ENCODE assay signal across 17 cellular contexts in genomic region chr1:206698011-206698410, GRCh38. TPM values are rescaled to one million over a fixed set of nuclear protein-coding genes. Genes with fewer than 3 reads are reported as not detected.
DNase-seq lines count a peak whose midpoint lies in the region; ATAC-seq and TF ChIP-seq lines count a peak whose summit lies in the region.
"Had no signal": no experiment of that assay in that cellular context is flagged by ENCODE, and none has a peak within 500 bp of the region (broad histone marks: within the 10 kb centered on the region; RNA-seq: fewer than 3 reads in every experiment).

No MANE protein-coding gene starts in this region.

- POLR2A ChIA-PET in CD4-positive, alpha-beta T cell (lab: Charles Lee) = no interaction called here
- POLR2A ChIA-PET in T-cell (lab: Charles Lee) = interaction anchor here in 1 of 2 donors (0.6 kb wide), 3 partner anchors 8 to 658 kb away, joined by 4 to 7 read pairs (median 5); no protein-coding TSS in a partner anchor

- CTCF ChIA-PET in CD4-positive, alpha-beta T cell (lab: Charles Lee) = no interaction called here
- CTCF ChIA-PET in T-cell (lab: Charles Lee) = interaction anchor here in 1 of 2 donors (0.6 to 1.1 kb wide), 3 partner anchors 13 to 1675 kb away, joined by 3 to 4 read pairs (median 3); no protein-coding TSS in a partner anchor

- H4K5ac ChIP-seq in H9 (ENCODE audit: insufficient read length, low read depth, low read length) = no peak overlapping the region

- no peak overlapping the region for H2BK15ac ChIP-seq in H9 (ENCODE audit: low read depth, low read length)

- H3K23ac ChIP-seq in H9 (ENCODE audit: insufficient read length, low read depth, low read length) = no peak overlapping the region

- intact Hi-C loops in CD4-positive, alpha-beta T cell (cut with DNase I, micrococcal nuclease) = no loop called here
- intact Hi-C loops in body of pancreas (cut with DNase I) = no loop called here

- H3K36me3 ChIP-seq in neural progenitor cell (no peaks in the 10 kb centered on the region), body of pancreas (replicated peaks in 1 of 2; ENCODE audit: insufficient read depth in 1 of 2, low read depth in 2 of 2) (no peaks in the 10 kb centered on the region)

- no peak for TF ChIP-seq POLR2A in body of pancreas (IDR thresholded peaks at IDR 0.05)

- no peaks in the 10 kb centered on the region for H3K27me3 ChIP-seq in CD4-positive, alpha-beta T cell (ENCODE audit: control insufficient read depth, insufficient read depth, low read length)
- H3K27me3 ChIP-seq in neural progenitor cell = no peaks in the 10 kb centered on the region
- no peaks in the 10 kb centered on the region for H3K27me3 ChIP-seq in H9 (ENCODE audit: insufficient read depth, low read length)
- no peaks in the 10 kb centered on the region for H3K27me3 ChIP-seq in body of pancreas

- no peak overlapping the region for H2AK5ac ChIP-seq in H9 (ENCODE audit: insufficient read length, low read length)

- no CpG with 5 or more reads among the region's 2 CpGs for WGBS in H9 (ENCODE audit: extremely low coverage, insufficient read length, low lambda C conversion rate)
- 64 to 77% methylated on average over 2 of the region's 2 CpGs for WGBS in body of pancreas, 2 donors

- H2BK12ac ChIP-seq in H9 (ENCODE audit: insufficient read length, low read depth, low read length) = no peak overlapping the region

- H3K36me3 Mint-ChIP-seq in CD4-positive, alpha-beta T cell (ENCODE audit: low read depth) = peaks cover 48% of the 10 kb centered on the region
- H3K36me3 Mint-ChIP-seq in T-cell = peaks cover 46% of the 10 kb centered on the region
- peaks cover 30% of the 10 kb centered on the region for H3K36me3 Mint-ChIP-seq in neural progenitor cell
- H3K36me3 Mint-ChIP-seq in H9 (ENCODE audit: insufficient read depth in 1 of 3, low read depth in 3 of 3) = peaks cover 5 to 14% (median 12%) of the 10 kb centered on the region in 3 experiments; a peak in 6 of 7 replicates
- H3K36me3 Mint-ChIP-seq in endothelial cell (ENCODE audit: low read depth, unreplicated experiment) = peaks cover 23% of the 10 kb centered on the region

- H3K4me1 ChIP-seq in neural progenitor cell = peaks cover 30% of the 10 kb centered on the region
- H3K4me1 ChIP-seq in H9 (ENCODE audit: insufficient read depth, low read length) = peaks cover 16% of the 10 kb centered on the region; the same call in 1 of the 2 replicates
- peaks cover 73% of the 10 kb centered on the region for H3K4me1 ChIP-seq in body of pancreas

- TF ChIP-seq CTCF in CD4-positive, alpha-beta T cell (IDR thresholded peaks at IDR 0.05) = no peak
- TF ChIP-seq CTCF in neural progenitor cell (IDR thresholded peaks at IDR 0.05) = no peak
- no peak for TF ChIP-seq CTCF in H9 (conservative IDR thresholded peaks at IDR 0.05)
- TF ChIP-seq CTCF in body of pancreas (IDR thresholded peaks at IDR 0.05) = no peak
- TF ChIP-seq CTCF in endothelial cell (IDR thresholded peaks at IDR 0.05; ENCODE audit: unreplicated experiment) = no peak

- no peak overlapping the region for H4K8ac ChIP-seq in H9 (replicated peaks; ENCODE audit: insufficient read length, low read depth, low read length)

- H3K4me1 Mint-ChIP-seq in CD4-positive, alpha-beta T cell (ENCODE audit: low read depth) = peaks cover 92% of the 10 kb centered on the region
- H3K4me1 Mint-ChIP-seq in T-cell (peaks cover 86 to 92% (median 88%) of the 10 kb centered on the region in 3 donors), neural progenitor cell (peaks cover 64% of the 10 kb centered on the region), H9 (peaks cover 61 to 62% of the 10 kb centered on the region in 2 experiments), endothelial cell (ENCODE audit: unreplicated experiment) (peaks cover 47% of the 10 kb centered on the region)

- H3K4ac ChIP-seq in H9 (ENCODE audit: low read depth, low read length) = no peak overlapping the region

- no peaks in the 10 kb centered on the region for H3K9me3 Mint-ChIP-seq in CD4-positive, alpha-beta T cell
- H3K9me3 Mint-ChIP-seq in T-cell = no peaks in the 10 kb centered on the region
- H3K9me3 Mint-ChIP-seq in neural progenitor cell = no peaks in the 10 kb centered on the region
- H3K9me3 Mint-ChIP-seq in H9 = no peaks in the 10 kb centered on the region
- no peaks in the 10 kb centered on the region for H3K9me3 Mint-ChIP-seq in endothelial cell (ENCODE audit: unreplicated experiment)
- H3K9me3 Mint-ChIP-seq: IgD-negative memory B cell had no signal

- H2BK5ac ChIP-seq in H9 (ENCODE audit: insufficient read length, low read length) = no peak overlapping the region

- H4K91ac ChIP-seq in H9 (ENCODE audit: insufficient read length, low read depth, low read length) = no peak overlapping the region

- H3T11ph ChIP-seq in H9 (ENCODE audit: low read length) = no peak overlapping the region

- H3K4me3 ChIP-seq in neural progenitor cell (no peak overlapping the region), body of pancreas (no peak overlapping the region)

- H3K79me2 ChIP-seq in neural progenitor cell (ENCODE audit: low read depth) (peaks cover 79% of the 10 kb centered on the region), H9 (ENCODE audit: insufficient read depth, low read length) (no peaks in the 10 kb centered on the region; the same call in none of the 2 replicates)

- ATAC-seq in CD4-positive, alpha-beta T cell (ENCODE audit: poor library complexity) = no peak
- ATAC-seq in T-cell (replicated peaks in 1 of 4) (no peak), body of pancreas (no peak)

- no peak overlapping the region for H3K18ac ChIP-seq in H9 (ENCODE audit: insufficient read length, low read depth, low read length)

- H4K20me1 ChIP-seq in neural progenitor cell (ENCODE audit: low read depth) (peaks cover 97% of the 10 kb centered on the region), H9 (ENCODE audit: control insufficient read depth, insufficient read depth, insufficient read length) (no peaks in the 10 kb centered on the region)

- H3K14ac ChIP-seq in H9 (ENCODE audit: insufficient read depth, low read length) = no peak overlapping the region

- H3K4me2 ChIP-seq in neural progenitor cell = no peak overlapping the region
- H3K4me2 ChIP-seq in H9 (ENCODE audit: insufficient read depth, insufficient read length, low read length) = no peak overlapping the region

- H2BK20ac ChIP-seq in H9 (ENCODE audit: low read depth, low read length, poor library complexity, severe bottlenecking) = no peak overlapping the region

- peaks cover 10% of the 10 kb centered on the region for H3F3A ChIP-seq in neural progenitor cell (ENCODE audit: low read depth)

- H3K27me3 Mint-ChIP-seq in CD4-positive, alpha-beta T cell = no peaks in the 10 kb centered on the region
- H3K27me3 Mint-ChIP-seq in T-cell (no peaks in the 10 kb centered on the region), neural progenitor cell (ENCODE audit: insufficient read depth, low read depth) (no peaks in the 10 kb centered on the region), H9 (ENCODE audit: low read depth) (no peaks in the 10 kb centered on the region; the same call in 1 of the 2 replicates), endothelial cell (ENCODE audit: unreplicated experiment) (peaks cover 7% of the 10 kb centered on the region)
- H3K27me3 Mint-ChIP-seq: IgD-negative memory B cell had no signal

- H3K27ac Mint-ChIP-seq in CD4-positive, alpha-beta T cell = peak overlapping the region; percentile 65
- H3K27ac Mint-ChIP-seq in T-cell (peak overlapping the region; percentile 50 to 77), neural progenitor cell (peak overlapping the region; percentile 38), H9 (no peak overlapping the region; a peak in 1 of 7 replicates), endothelial cell (ENCODE audit: unreplicated experiment) (no peak overlapping the region)

- no peak overlapping the region for H3K27ac ChIP-seq in CD4-positive, alpha-beta T cell (ENCODE audit: low read depth, low read length)
- no peak overlapping the region for H3K27ac ChIP-seq in neural progenitor cell
- H3K27ac ChIP-seq in H9 (ENCODE audit: insufficient read length, low read depth, low read length) = no peak overlapping the region
- H3K27ac ChIP-seq in body of pancreas = no peak overlapping the region
- H3K27ac ChIP-seq: 22Rv1 had no signal

- H3K56ac ChIP-seq in H9 (ENCODE audit: insufficient read length, low read depth, low read length) = no peak overlapping the region

- H2AFZ ChIP-seq in neural progenitor cell (replicated peaks) (no peak overlapping the region), H9 (ENCODE audit: low read length) (no peak overlapping the region)

- H3K23me2 ChIP-seq in H9 (ENCODE audit: insufficient read length, low read depth, low read length, poor library complexity, severe bottlenecking) = no peaks in the 10 kb centered on the region

- peak; percentile 14 for DNase-seq in DMS 273 (lab: John Stamatoyannopoulos, UW; ENCODE audit: unreplicated experiment)
- DNase-seq in DMS 273 treated with DMSO at 0.1 percent for 48 hours (lab: John Stamatoyannopoulos, UW) = no peak
- no peak for DNase-seq in CD4-positive, alpha-beta T cell
- no peak for DNase-seq in T-cell
- DNase-seq in neural progenitor cell (ENCODE audit: low spot score) = no peak
- DNase-seq in H9 = no peak
- DNase-seq in body of pancreas = no peak
- no peak for DNase-seq in endothelial cell (ENCODE audit: low spot score)
- DNase-seq: COR-L47, DMS53, HCEC 1CT, NCI-H1436, NCI-H2227 treated with DMSO at 0.1 percent for 48 hours, NCI-H526 treated with DMSO at 0.1 percent for 48 hours, SIG-M5 had no signal

- no peaks in the 10 kb centered on the region for H3K9me3 ChIP-seq in CD4-positive, alpha-beta T cell (ENCODE audit: control insufficient read depth, low read length)
- H3K9me3 ChIP-seq in neural progenitor cell (ENCODE audit: low read depth) (no peaks in the 10 kb centered on the region), H9 (ENCODE audit: control insufficient read depth, low read depth, low read length) (no peaks in the 10 kb centered on the region), body of pancreas (no peaks in the 10 kb centered on the region)

- no peak overlapping the region for H3K4me3 Mint-ChIP-seq in CD4-positive, alpha-beta T cell
- no peak overlapping the region for H3K4me3 Mint-ChIP-seq in T-cell
- no peak overlapping the region for H3K4me3 Mint-ChIP-seq in neural progenitor cell
- no peak overlapping the region; a peak in 1 of 5 replicates for H3K4me3 Mint-ChIP-seq in H9
- H3K4me3 Mint-ChIP-seq in endothelial cell (ENCODE audit: unreplicated experiment) = no peak overlapping the region
- H3K4me3 Mint-ChIP-seq: IgD-negative memory B cell had no signal

- H2BK120ac ChIP-seq in H9 (ENCODE audit: low read depth, low read length, poor library complexity, severe bottlenecking) = no peak overlapping the region

- no peak overlapping the region for H3K9ac ChIP-seq in neural progenitor cell
- no peak overlapping the region for H3K9ac ChIP-seq in H9 (ENCODE audit: extremely low read depth, insufficient read length, low read length)

- H3K79me1 ChIP-seq in H9 (ENCODE audit: insufficient read depth, low read depth, low read length, poor library complexity, severe bottlenecking) = no peaks in the 10 kb centered on the region

RNA-seq across cellular contexts. Expression of gene MAPKAPK2, which starts 13.3 kb away (rescaled TPM):
- total RNA-seq in CD4-positive, alpha-beta T cell = 100 to 1,000 TPM; 157 to 166 TPM
- total RNA-seq in T-cell (100 to 1,000 TPM in 1 of 5 donors, 10 to 100 TPM in 4; 64.3 to 117 (median 78.4) TPM), neural progenitor cell (ENCODE audit: low replicate concordance) (24.7 and 38.7 TPM in 2 replicates), H9 (2021) (48.0 and 50.1 TPM in 2 replicates), body of pancreas (10 to 100 TPM; 29.1 to 46.5 TPM), endothelial cell (ENCODE audit: unreplicated experiment) (109 TPM)

Comparison
In these comparisons a context has a peak if more than half of its experiments do, and no peak if none do; other contexts are left out.
1. H3K27ac Mint-ChIP-seq: peak in CD4-positive, alpha-beta T cell (single experiment), T-cell (2 of 2) and neural progenitor cell (single experiment); none in H9 (0 of 3) and endothelial cell (single experiment).